Comparison of ENCODE assay signal across 28 cellular contexts in the genomic region with DNA sequence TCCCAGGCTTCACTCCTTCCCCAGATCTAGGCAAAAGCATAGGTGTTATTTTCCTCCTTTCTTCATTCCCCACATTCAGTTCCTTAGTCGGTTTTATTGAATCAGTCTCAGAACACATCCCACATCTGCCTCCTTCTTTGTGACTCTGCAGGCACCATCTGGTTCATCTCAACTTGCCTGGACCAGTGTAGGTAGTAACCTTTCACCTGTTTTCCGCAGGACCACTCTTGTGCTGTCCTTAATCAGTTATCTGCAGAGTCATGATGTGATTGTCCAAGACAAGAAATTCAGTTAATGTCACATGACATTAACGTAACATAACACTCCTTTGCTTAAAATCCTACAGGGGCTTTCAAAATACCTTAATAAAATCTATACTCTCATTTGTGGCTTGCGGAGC.
"Had no signal": no experiment of that assay in that cellular context is flagged by ENCODE, and none has a peak within 500 bp of the region (broad histone marks: within the 10 kb centered on the region; RNA-seq: fewer than 3 reads in every experiment).

No MANE protein-coding gene starts in this region.

- H3K4me3 Mint-ChIP-seq: activated CD4-positive, alpha-beta memory T cell treated with anti-CD3 and anti-CD28 coated beads, Interleukin-2, amount 10 ng/mL, durations not matched to agents 7 days and 5 days; activated CD4-positive, alpha-beta T cell treated with anti-CD3 and anti-CD28 coated beads, Interleukin-2, amount 10 ng/mL, durations not matched to agents 7 days and 5 days; activated naive CD4-positive, alpha-beta T cell treated with anti-CD3 and anti-CD28 coated beads, Interleukin-2, amount 10 ng/mL, durations not matched to agents 7 days and 5 days; activated naive CD8-positive, alpha-beta T cell treated with anti-CD3 and anti-CD28 coated beads, Interleukin-2, amount 10 ng/mL, durations not matched to agents 7 days and 5 days; activated T-cell treated with anti-CD3 and anti-CD28 coated beads, Interleukin-2, amount 50 U/mL, for 24 hours; activated T-cell treated with anti-CD3 and anti-CD28 coated beads, Interleukin-2, amount 50 U/mL, for 72 hours; brain; central memory CD8-positive, alpha-beta T cell; effector memory CD8-positive, alpha-beta T cell had no signal

- H3K27ac Mint-ChIP-seq: activated CD4-positive, alpha-beta memory T cell treated with anti-CD3 and anti-CD28 coated beads, Interleukin-2, amount 10 ng/mL, durations not matched to agents 7 days and 5 days; activated CD4-positive, alpha-beta T cell treated with anti-CD3 and anti-CD28 coated beads, Interleukin-2, amount 10 ng/mL, durations not matched to agents 7 days and 5 days; activated naive CD4-positive, alpha-beta T cell treated with anti-CD3 and anti-CD28 coated beads, Interleukin-2, amount 10 ng/mL, durations not matched to agents 7 days and 5 days; activated naive CD4-positive, alpha-beta T cell treated with anti-CD3 and anti-CD28 coated beads, Interleukin-2, amount 50 U/mL, for 72 hours; activated naive CD8-positive, alpha-beta T cell treated with anti-CD3 and anti-CD28 coated beads, Interleukin-2, amount 10 ng/mL, durations not matched to agents 7 days and 5 days; activated T-cell treated with anti-CD3 and anti-CD28 coated beads, Interleukin-2, amount 50 U/mL, for 24 hours; activated T-cell treated with anti-CD3 and anti-CD28 coated beads, Interleukin-2, amount 50 U/mL, for 72 hours; brain; effector memory CD8-positive, alpha-beta T cell had no signal

- H3K27me3 ChIP-seq: ascending aorta, breast epithelium, cardiac muscle cell, esophagus muscularis mucosa, foreskin keratinocyte, gastrocnemius medialis had no signal

- H3K9me3 ChIP-seq: ascending aorta, breast epithelium, esophagus muscularis mucosa, gastrocnemius medialis had no signal

- H3K4me1 Mint-ChIP-seq: central memory CD8-positive, alpha-beta T cell had no signal

- ATAC-seq: activated naive CD4-positive, alpha-beta T cell treated with anti-CD3 and anti-CD28 coated beads, Interleukin-2, amount 50 U/mL, for 72 hours; activated T-cell treated with anti-CD3 and anti-CD28 coated beads, Interleukin-2, amount 50 U/mL, for 72 hours; effector memory CD8-positive, alpha-beta T cell; foreskin keratinocyte; gastrocnemius medialis had no signal

- H3K36me3 Mint-ChIP-seq: activated naive CD4-positive, alpha-beta T cell treated with anti-CD3 and anti-CD28 coated beads, Interleukin-2, amount 10 ng/mL, durations not matched to agents 7 days and 5 days; activated naive CD4-positive, alpha-beta T cell treated with anti-CD3 and anti-CD28 coated beads, Interleukin-2, amount 50 U/mL, for 72 hours; brain had no signal

- H3K4me1 ChIP-seq: ascending aorta, breast epithelium, foreskin keratinocyte, gastrocnemius medialis had no signal

- H3K27me3 Mint-ChIP-seq: activated CD4-positive, alpha-beta memory T cell treated with anti-CD3 and anti-CD28 coated beads, Interleukin-2, amount 10 ng/mL, durations not matched to agents 7 days and 5 days; activated CD4-positive, alpha-beta T cell treated with anti-CD3 and anti-CD28 coated beads, Interleukin-2, amount 10 ng/mL, durations not matched to agents 7 days and 5 days; activated naive CD4-positive, alpha-beta T cell treated with anti-CD3 and anti-CD28 coated beads, Interleukin-2, amount 10 ng/mL, durations not matched to agents 7 days and 5 days; activated T-cell treated with anti-CD3 and anti-CD28 coated beads, Interleukin-2, amount 50 U/mL, for 24 hours; brain; central memory CD8-positive, alpha-beta T cell; effector memory CD8-positive, alpha-beta T cell had no signal

- H3K36me3 ChIP-seq: ascending aorta, breast epithelium, cardiac muscle cell, esophagus muscularis mucosa, gastrocnemius medialis had no signal

- H3K4me3 ChIP-seq: ascending aorta, breast epithelium, cardiac muscle cell, coronary artery, esophagus muscularis mucosa, gastrocnemius medialis had no signal

- H3K27ac ChIP-seq: ascending aorta, breast epithelium, cardiac muscle cell, coronary artery, esophagus muscularis mucosa, foreskin keratinocyte, gastrocnemius medialis had no signal

- DNase-seq: activated CD4-positive, alpha-beta memory T cell treated with anti-CD3 and anti-CD28 coated beads, Interleukin-2, amount 10 ng/mL, durations not matched to agents 7 days and 5 days; activated CD4-positive, alpha-beta T cell treated with anti-CD3 and anti-CD28 coated beads for 1 hour; activated CD4-positive, alpha-beta T cell treated with anti-CD3 and anti-CD28 coated beads for 4 hours; activated CD4-positive, alpha-beta T cell treated with anti-CD3 and anti-CD28 coated beads, Interleukin-2, amount 10 ng/mL, durations not matched to agents 7 days and 5 days; activated CD4-positive, alpha-beta T cell treated with anti-CD3 and anti-CD28 coated beads, Interleukin-2, amount 50 U/mL, for 4 hours; activated CD8-positive, alpha-beta memory T cell treated with anti-CD3 and anti-CD28 coated beads, Interleukin-2, amount 50 U/mL, for 48 hours; activated gamma-delta T cell; activated naive CD4-positive, alpha-beta T cell; activated naive CD4-positive, alpha-beta T cell treated with anti-CD3 and anti-CD28 coated beads, Interleukin-2, amount 10 ng/mL, durations not matched to agents 7 days and 5 days; activated naive CD8-positive, alpha-beta T cell treated with anti-CD3 and anti-CD28 coated beads, Interleukin-2, amount 10 ng/mL, durations not matched to agents 7 days and 5 days; activated T-cell treated with anti-CD3 and anti-CD28 coated beads for 4 hours; activated T-cell treated with anti-CD3 and anti-CD28 coated beads, Interleukin-2, amount 50 U/mL, for 24 hours; activated T-cell treated with anti-CD3 and anti-CD28 coated beads, Interleukin-2, amount 50 U/mL, for 72 hours; dermis blood vessel endothelial cell; effector CD4-positive, alpha-beta T cell; effector memory CD8-positive, alpha-beta T cell; erythroblast; foreskin keratinocyte; gastrocnemius medialis; T-helper 2 cell had no signal

- H3K9me3 Mint-ChIP-seq: activated CD4-positive, alpha-beta memory T cell treated with anti-CD3 and anti-CD28 coated beads, Interleukin-2, amount 10 ng/mL, durations not matched to agents 7 days and 5 days; activated CD4-positive, alpha-beta T cell treated with anti-CD3 and anti-CD28 coated beads, Interleukin-2, amount 10 ng/mL, durations not matched to agents 7 days and 5 days; activated naive CD4-positive, alpha-beta T cell treated with anti-CD3 and anti-CD28 coated beads, Interleukin-2, amount 10 ng/mL, durations not matched to agents 7 days and 5 days; activated naive CD4-positive, alpha-beta T cell treated with anti-CD3 and anti-CD28 coated beads, Interleukin-2, amount 50 U/mL, for 72 hours; activated naive CD8-positive, alpha-beta T cell treated with anti-CD3 and anti-CD28 coated beads, Interleukin-2, amount 10 ng/mL, durations not matched to agents 7 days and 5 days; activated T-cell treated with anti-CD3 and anti-CD28 coated beads, Interleukin-2, amount 50 U/mL, for 24 hours; activated T-cell treated with anti-CD3 and anti-CD28 coated beads, Interleukin-2, amount 50 U/mL, for 72 hours; brain; central memory CD8-positive, alpha-beta T cell; effector memory CD8-positive, alpha-beta T cell had no signal
